ENCODE assay signal across 22 cellular contexts in genomic region chr1:179296356-179296755, GRCh38. TPM values are rescaled to one million over a fixed set of nuclear protein-coding genes. Genes with fewer than 3 reads are reported as not detected.
DNase-seq lines count a peak whose midpoint lies in the region; ATAC-seq and TF ChIP-seq lines count a peak whose summit lies in the region.
"Had no signal": no experiment of that assay in that cellular context is flagged by ENCODE, and none has a peak within 500 bp of the region (broad histone marks: within the 10 kb centered on the region; RNA-seq: fewer than 3 reads in every experiment).

No MANE protein-coding gene starts in this region.

- peaks cover 65% of the 10 kb centered on the region for H3K4me1 Mint-ChIP-seq in activated CD4-positive, alpha-beta T cell treated with anti-CD3 and anti-CD28 coated beads, Interleukin-2, amount 10 ng/mL, durations not matched to agents 7 days and 5 days
- H3K4me1 Mint-ChIP-seq in activated naive CD8-positive, alpha-beta T cell treated with anti-CD3 and anti-CD28 coated beads, Interleukin-2, amount 50 U/mL, for 24 hours, result peaks cover 61% of the 10 kb centered on the region
- H3K4me1 Mint-ChIP-seq in nephron, result peaks cover 26% of the 10 kb centered on the region

- no peaks in the 10 kb centered on the region for H3K27me3 Mint-ChIP-seq in activated CD4-positive, alpha-beta T cell treated with anti-CD3 and anti-CD28 coated beads, Interleukin-2, amount 10 ng/mL, durations not matched to agents 7 days and 5 days
- H3K27me3 Mint-ChIP-seq in activated naive CD8-positive, alpha-beta T cell treated with anti-CD3 and anti-CD28 coated beads, Interleukin-2, amount 50 U/mL, for 24 hours, result no peaks in the 10 kb centered on the region
- H3K27me3 Mint-ChIP-seq in nephron (ENCODE audit: low read depth), result no peaks in the 10 kb centered on the region
- H3K27me3 Mint-ChIP-seq: stimulated activated naive B cell treated with anti-CD40 and anti-IgM and Interleukin-4, amounts not matched to agents 10 μg/mL and 1 μg/mL and 100 μg/mL, for 72 hours had no signal

- peaks cover 29% of the 10 kb centered on the region for H3K36me3 Mint-ChIP-seq in activated CD4-positive, alpha-beta T cell treated with anti-CD3 and anti-CD28 coated beads, Interleukin-2, amount 10 ng/mL, durations not matched to agents 7 days and 5 days (ENCODE audit: low read depth)
- peaks cover 30% of the 10 kb centered on the region for H3K36me3 Mint-ChIP-seq in activated naive CD8-positive, alpha-beta T cell treated with anti-CD3 and anti-CD28 coated beads, Interleukin-2, amount 50 U/mL, for 24 hours (ENCODE audit: low read depth)
- peaks cover 14% of the 10 kb centered on the region for H3K36me3 Mint-ChIP-seq in nephron (ENCODE audit: low read depth)

- H3K27me3 ChIP-seq in HUES64 (ENCODE audit: insufficient read depth, low read length), result peaks cover 88% of the 10 kb centered on the region
- H3K27me3 ChIP-seq: BLaER1, colonic mucosa, foreskin keratinocyte, SJCRH30, spleen, upper lobe of left lung had no signal

- peak overlapping the region; percentile 42 for H3K4me3 Mint-ChIP-seq in activated CD4-positive, alpha-beta T cell treated with anti-CD3 and anti-CD28 coated beads, Interleukin-2, amount 10 ng/mL, durations not matched to agents 7 days and 5 days
- peak overlapping the region; percentile 26 for H3K4me3 Mint-ChIP-seq in activated naive CD8-positive, alpha-beta T cell treated with anti-CD3 and anti-CD28 coated beads, Interleukin-2, amount 50 U/mL, for 24 hours
- H3K4me3 Mint-ChIP-seq in nephron, result peak overlapping the region in 2 of 3 experiments; percentile 64 to 65

- WGBS in HUES64, result 15% methylated on average over 2 of the region's 2 CpGs

- H3K4me1 ChIP-seq in HUES64 (ENCODE audit: insufficient read depth, low read length), result peaks cover 19% of the 10 kb centered on the region; the same call in 1 of the 2 replicates

- H3K9me3 ChIP-seq in HUES64 (ENCODE audit: insufficient read depth, low read depth, low read length), result no peaks in the 10 kb centered on the region
- H3K9me3 ChIP-seq: BLaER1, colonic mucosa, prostate gland, SJCRH30, spleen, upper lobe of left lung had no signal

- POLR2A ChIA-PET in activated CD4-positive, alpha-beta T cell treated with anti-CD3 and anti-CD28 coated beads, Interleukin-2, amount 10 ng/mL, durations not matched to agents 7 days and 5 days (lab: Charles Lee), result no interaction called here

- no peak for ATAC-seq in activated naive CD8-positive, alpha-beta T cell treated with anti-CD3 and anti-CD28 coated beads, Interleukin-2, amount 50 U/mL, for 24 hours
- ATAC-seq: activated CD4-positive, CD25-positive, alpha-beta regulatory T cell treated with anti-CD3 and anti-CD28 coated beads, Interleukin-2, amount 50 U/mL, for 24 hours; foreskin keratinocyte; left ventricle myocardium superior had no signal

- CTCF ChIA-PET in activated CD4-positive, alpha-beta T cell treated with anti-CD3 and anti-CD28 coated beads, Interleukin-2, amount 10 ng/mL, durations not matched to agents 7 days and 5 days (lab: Charles Lee), result interaction anchor here (1.1 to 1.3 kb wide), 2 partner anchors 9 to 69 kb away, joined by 3 read pairs; partner anchors contain the start of gene AXDND1

- H3K27ac ChIP-seq in HUES64 (ENCODE audit: low read depth, low read length), result peak overlapping the region; percentile 74; the same call in 1 of the 2 replicates
- H3K27ac ChIP-seq: BLaER1, colonic mucosa, foreskin keratinocyte, SJCRH30 had no signal

- H3K9ac ChIP-seq in HUES64 (ENCODE audit: low read depth, low read length), result no peak overlapping the region
- H3K9ac ChIP-seq: BLaER1 had no signal

- no peak overlapping the region for H3K4me3 ChIP-seq in HUES64 (ENCODE audit: low read length)
- H3K4me3 ChIP-seq: BLaER1, colonic mucosa, SJCRH30, upper lobe of left lung had no signal

- no peak for TF ChIP-seq CTCF in nephron (IDR thresholded peaks at IDR 0.05; ENCODE audit: unreplicated experiment in 3 of 3)

- no peak overlapping the region for H3K27ac Mint-ChIP-seq in activated CD4-positive, alpha-beta T cell treated with anti-CD3 and anti-CD28 coated beads, Interleukin-2, amount 10 ng/mL, durations not matched to agents 7 days and 5 days
- H3K27ac Mint-ChIP-seq in activated naive CD8-positive, alpha-beta T cell treated with anti-CD3 and anti-CD28 coated beads, Interleukin-2, amount 50 U/mL, for 24 hours, result peak overlapping the region; percentile 60
- H3K27ac Mint-ChIP-seq in nephron, result peak overlapping the region in 1 of 3 experiments; percentile 61
- H3K27ac Mint-ChIP-seq: stimulated activated naive B cell treated with anti-CD40 and anti-IgM and Interleukin-4, amounts not matched to agents 10 μg/mL and 1 μg/mL and 100 μg/mL, for 72 hours had no signal

- H3K36me3 ChIP-seq in HUES64 (ENCODE audit: insufficient read depth, low read length), result no peaks in the 10 kb centered on the region
- H3K36me3 ChIP-seq: BLaER1, colonic mucosa, prostate gland, SJCRH30, upper lobe of left lung had no signal

- H3K9me3 Mint-ChIP-seq in activated CD4-positive, alpha-beta T cell treated with anti-CD3 and anti-CD28 coated beads, Interleukin-2, amount 10 ng/mL, durations not matched to agents 7 days and 5 days, result no peaks in the 10 kb centered on the region
- no peaks in the 10 kb centered on the region for H3K9me3 Mint-ChIP-seq in activated naive CD8-positive, alpha-beta T cell treated with anti-CD3 and anti-CD28 coated beads, Interleukin-2, amount 50 U/mL, for 24 hours
- no peaks in the 10 kb centered on the region for H3K9me3 Mint-ChIP-seq in nephron

- no peak for DNase-seq in activated CD4-positive, alpha-beta T cell treated with anti-CD3 and anti-CD28 coated beads, Interleukin-2, amount 10 ng/mL, durations not matched to agents 7 days and 5 days
- DNase-seq in activated CD4-positive, alpha-beta T cell treated with anti-CD3 and anti-CD28 coated beads for 1 hour, result no peak
- no peak for DNase-seq in activated naive CD8-positive, alpha-beta T cell treated with anti-CD3 and anti-CD28 coated beads, Interleukin-2, amount 50 U/mL, for 24 hours
- DNase-seq in NCI-H1930 (lab: John Stamatoyannopoulos, UW) (no peak), DMS 273 treated with DMSO at 0.1 percent for 48 hours (lab: John Stamatoyannopoulos, UW) (no peak), posterior cingulate gyrus (no peak)
- DNase-seq: activated T-cell treated with anti-CD3 and anti-CD28 coated beads, Interleukin-2, amount 50 U/mL, for 1 hour; aorta; colonic mucosa; left ventricle myocardium superior; NCI-H2029; NCI-H510A; SJCRH30; spleen; stimulated activated naive B cell treated with anti-CD40 and anti-IgM and Interleukin-4, amounts not matched to agents 10 μg/mL and 1 μg/mL and 100 μg/mL, for 72 hours; upper lobe of left lung had no signal

- intact Hi-C loops in posterior cingulate gyrus (cut with DNase I), result no loop called here

RNA-seq across cellular contexts. Expression of gene SOAT1, which starts 2.8 kb away (rescaled TPM):
- 10 to 100 TPM; 62.3 to 68.9 TPM for total RNA-seq in activated CD4-positive, alpha-beta T cell treated with anti-CD3 and anti-CD28 coated beads, Interleukin-2, amount 10 ng/mL, durations not matched to agents 7 days and 5 days
- 7.9 TPM for polyA plus RNA-seq in HUES64 (2013, experiment 1 of 2)
- polyA plus RNA-seq in HUES64 (2013, experiment 2 of 2), result 8.3 TPM
